ENCODE assay signal across 9 cellular contexts in the genomic region with DNA sequence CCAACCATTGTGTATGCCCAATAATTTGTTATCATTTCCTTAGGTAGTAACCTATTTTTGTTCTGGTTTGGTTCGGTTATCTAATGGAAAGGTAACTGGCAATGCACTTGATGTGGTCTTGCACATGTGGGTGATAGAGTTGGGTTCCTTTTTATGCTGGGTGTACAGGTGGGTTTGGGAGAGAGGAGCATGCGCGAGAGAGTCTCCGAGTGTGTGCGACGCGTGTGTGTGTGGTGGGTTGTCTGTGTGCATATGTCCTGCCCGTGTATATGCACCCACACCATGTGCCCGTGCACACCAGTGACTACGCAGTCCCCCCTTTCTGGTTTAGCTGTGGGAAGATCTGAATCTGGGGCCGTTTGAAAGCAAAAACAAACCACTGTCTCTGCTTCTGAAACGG.
DNase-seq lines count a peak whose midpoint lies in the region; ATAC-seq, FAIRE-seq and TF ChIP-seq lines count a peak whose summit lies in the region.
"Had no signal": no experiment of that assay in that cellular context is flagged by ENCODE, and none has a peak within 500 bp of the region (broad histone marks: within the 10 kb centered on the region; RNA-seq: fewer than 3 reads in every experiment).

No MANE protein-coding gene starts in this region.

- no peaks in the 10 kb centered on the region for H3F3A ChIP-seq in Loucy (ENCODE audit: low read depth)

- H3K36me3 Mint-ChIP-seq in brain = peaks cover 25% of the 10 kb centered on the region

- H3K27me3 Mint-ChIP-seq in brain = peaks cover 59% of the 10 kb centered on the region

- peaks cover 28% of the 10 kb centered on the region for H3K4me1 ChIP-seq in Loucy (ENCODE audit: insufficient read depth, low read length, poor library complexity, severe bottlenecking)
- peaks cover 20% of the 10 kb centered on the region in 2 experiments for H3K4me1 ChIP-seq in neutrophil (ENCODE audit: control insufficient read depth in 1 of 2, insufficient read depth in 1 of 2, low read depth in 1 of 2, low read length in 1 of 2)

- peak overlapping the region; percentile 97 for H3K9ac ChIP-seq in Loucy (ENCODE audit: low read depth, low read length, poor library complexity, severe bottlenecking)

- peaks cover 31% of the 10 kb centered on the region for H3K4me1 Mint-ChIP-seq in brain

- H3K36me3 ChIP-seq in Loucy (ENCODE audit: insufficient read depth, low read length) (no peaks in the 10 kb centered on the region), neutrophil (no peaks in the 10 kb centered on the region)

- H3K4me3 ChIP-seq in Loucy (ENCODE audit: low read length, poor library complexity, severe bottlenecking) (peak overlapping the region; percentile 75), neutrophil (ENCODE audit: low read depth in 1 of 2, low read length in 1 of 2) (peak overlapping the region; percentile 49 to 55)

- peaks cover 0 to 3% (median 2%) of the 10 kb centered on the region in 5 experiments for H3K9me3 Mint-ChIP-seq in brain

- H3K4me2 ChIP-seq in Loucy (ENCODE audit: low read depth, low read length, poor library complexity, severe bottlenecking) = peak overlapping the region; percentile 84

- H3K4me3 Mint-ChIP-seq in brain = peak overlapping the region; percentile 80 to 88 (median 86)

- ATAC-seq in HG02870 (IDR thresholded peaks at IDR 0.05; ENCODE audit: unreplicated experiment) = no peak
- ATAC-seq in HG02970 (IDR thresholded peaks at IDR 0.05; ENCODE audit: low FRiP score, unreplicated experiment) = no peak

- FAIRE-seq in GM12891 (lab: Jason Lieb, UNC) = no peak

- TF ChIP-seq POLR2A in GM12891 (IDR thresholded peaks at IDR 0.05; ENCODE audit: low read depth, low read length) = no peak

- peak overlapping the region; percentile 96 for H2AFZ ChIP-seq in Loucy (ENCODE audit: low read length)

- H3K79me2 ChIP-seq in Loucy (ENCODE audit: insufficient read depth, low read length) = peaks cover 12% of the 10 kb centered on the region; the same call in 1 of the 2 replicates

- H3K27me3 ChIP-seq in Loucy (ENCODE audit: insufficient read depth, low read length, poor library complexity, severe bottlenecking) (no peaks in the 10 kb centered on the region), neutrophil (peaks cover 41% of the 10 kb centered on the region)

- DNase-seq in GF-D8 (lab: John Stamatoyannopoulos, UW) (peak; percentile 9), GM12891 (ENCODE audit: insufficient read length, low spot score) (no peak)
- DNase-seq in stimulated activated CD8-positive, alpha-beta memory T cell treated with anti-CD3 and anti-CD28 coated beads, Interleukin-4, amount 100 ng/mL, for 48 hours = no peak
- DNase-seq: NCI-H2029 had no signal

- H3K9me3 ChIP-seq in Loucy (ENCODE audit: insufficient read depth, low read depth, low read length) = no peaks in the 10 kb centered on the region
- no peaks in the 10 kb centered on the region for H3K9me3 ChIP-seq in neutrophil

- no peak overlapping the region for H3K27ac ChIP-seq in neutrophil

- H3K27ac Mint-ChIP-seq in brain = peak overlapping the region in 1 of 5 experiments; percentile 52

- no peaks in the 10 kb centered on the region for H3K9me2 ChIP-seq in Loucy (replicated peaks; ENCODE audit: low read depth, low read length)

- TF ChIP-seq CTCF in Loucy (conservative IDR thresholded peaks at IDR 0.05; ENCODE audit: low read length) (no peak), brain (conservative IDR thresholded peaks at IDR 0.05) (no peak), neutrophil (IDR thresholded peaks at IDR 0.05) (no peak)

- no peaks in the 10 kb centered on the region for H4K20me1 ChIP-seq in Loucy (ENCODE audit: insufficient read depth, low read length, poor library complexity, severe bottlenecking)

TF ChIP-seq in GM12891, 5 proteins besides CTCF, POLR2A, EP300 and RAD21:
- no peak for TF ChIP-seq POU2F2 (IDR thresholded peaks at IDR 0.05; ENCODE audit: low read depth, low read length)
- no peak for TF ChIP-seq POLR2AphosphoS5 (IDR thresholded peaks at IDR 0.05; ENCODE audit: low read depth, low read length)
- no peak for TF ChIP-seq SPI1 (IDR thresholded peaks at IDR 0.05; ENCODE audit: low read depth, low read length)
- no peak for TF ChIP-seq TAF1 (IDR thresholded peaks at IDR 0.05; ENCODE audit: low read depth, low read length)
- no peak for TF ChIP-seq PAX5 (IDR thresholded peaks at IDR 0.05; ENCODE audit: insufficient read depth, low read length, severe bottlenecking)
